ENCODE assay signal across 21 cellular contexts in the genomic region with DNA sequence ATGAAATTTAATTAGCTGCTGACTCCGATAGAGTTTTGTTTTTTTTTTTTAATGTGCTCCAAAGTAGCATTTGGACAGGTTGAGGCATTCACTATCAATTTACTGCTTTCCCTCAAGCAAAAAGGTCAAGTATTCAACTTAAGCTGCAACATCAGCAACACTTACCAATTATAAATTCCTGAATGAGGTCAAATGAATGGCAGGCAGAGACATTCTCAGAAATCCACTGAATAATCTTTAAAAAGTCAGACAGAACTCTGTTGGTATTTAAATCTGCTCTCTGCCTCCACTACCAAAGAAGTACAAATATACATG.
A peak's percentile ranks its signal among the peaks of the same experiment; 100 is the strongest.
DNase-seq lines count a peak whose midpoint lies in the region; ATAC-seq lines count a peak whose summit lies in the region.
"Had no signal": no experiment of that assay in that cellular context is flagged by ENCODE, and none has a peak within 500 bp of the region (broad histone marks: within the 10 kb centered on the region; RNA-seq: fewer than 3 reads in every experiment).

No MANE protein-coding gene starts in this region.

- peak overlapping the region; percentile 79 for H3K4me3 Mint-ChIP-seq in T-helper 2 cell treated with Interferon-gamma antibody and Interleukin-4, amounts not matched to agents 5 μg/mL and 100 μg/mL, for 36 hours
- H3K4me3 Mint-ChIP-seq in activated naive CD8-positive, alpha-beta T cell treated with anti-CD3 and anti-CD28 coated beads, Interleukin-2, amount 50 U/mL, for 24 hours, result peak overlapping the region; percentile 23
- peak overlapping the region; percentile 35 for H3K4me3 Mint-ChIP-seq in natural killer cell treated with Interleukin-12 subunit alpha and Interleukin-12 subunit beta and Interleukin-15 and Interleukin-18, amount 100 ng/mL, for 72 hours
- H3K4me3 Mint-ChIP-seq: type B pancreatic cell had no signal

- no peak for DNase-seq in T-helper 2 cell treated with Interferon-gamma antibody and Interleukin-4, amounts not matched to agents 5 μg/mL and 100 μg/mL, for 36 hours (ENCODE audit: low spot score)
- DNase-seq in T-helper 2 cell, result no peak
- DNase-seq in M059J (ENCODE audit: low read depth), result peak; percentile 23
- DNase-seq in activated naive CD8-positive, alpha-beta T cell treated with anti-CD3 and anti-CD28 coated beads, Interleukin-2, amount 50 U/mL, for 24 hours, result no peak
- no peak for DNase-seq in natural killer cell treated with Interleukin-12 subunit alpha and Interleukin-12 subunit beta and Interleukin-15 and Interleukin-18, amount 100 ng/mL, for 72 hours (ENCODE audit: low spot score)
- no peak for DNase-seq in GOT3 (lab: John Stamatoyannopoulos, UW)
- no peak for DNase-seq in Right ventricle myocardium inferior (ENCODE audit: missing footprints)
- DNase-seq: 8988T; activated CD4-positive, CD25-positive, alpha-beta regulatory T cell treated with anti-CD3 and anti-CD28 coated beads, Interleukin-2, amount 50 U/mL, for 72 hours; activated CD8-positive, alpha-beta memory T cell treated with anti-CD3 and anti-CD28 coated beads, Interleukin-2, amount 50 U/mL, for 48 hours; BE2C; dermis blood vessel endothelial cell; HCEC 1CT; Karpas-422; left ventricle myocardium superior; NCI-H1048; NCI-H2029 treated with DMSO at 0.1 percent for 48 hours; NCI-H446; NK-92 treated with Interleukin-12 subunit alpha and Interleukin-12 subunit beta, amount 100 ng/mL, for 24 hours had no signal

- peaks cover 3% of the 10 kb centered on the region for H3K36me3 Mint-ChIP-seq in T-helper 2 cell treated with Interferon-gamma antibody and Interleukin-4, amounts not matched to agents 5 μg/mL and 100 μg/mL, for 36 hours (ENCODE audit: low read depth)
- H3K36me3 Mint-ChIP-seq in activated naive CD8-positive, alpha-beta T cell treated with anti-CD3 and anti-CD28 coated beads, Interleukin-2, amount 50 U/mL, for 24 hours (ENCODE audit: low read depth), result peaks cover 2% of the 10 kb centered on the region
- H3K36me3 Mint-ChIP-seq in natural killer cell treated with Interleukin-12 subunit alpha and Interleukin-12 subunit beta and Interleukin-15 and Interleukin-18, amount 100 ng/mL, for 72 hours, result peaks cover 6% of the 10 kb centered on the region
- H3K36me3 Mint-ChIP-seq: type B pancreatic cell had no signal

- H3K27me3 Mint-ChIP-seq in T-helper 2 cell treated with Interferon-gamma antibody and Interleukin-4, amounts not matched to agents 5 μg/mL and 100 μg/mL, for 36 hours (ENCODE audit: low read depth), result peaks cover 33% of the 10 kb centered on the region
- H3K27me3 Mint-ChIP-seq in activated naive CD8-positive, alpha-beta T cell treated with anti-CD3 and anti-CD28 coated beads, Interleukin-2, amount 50 U/mL, for 24 hours, result no peaks in the 10 kb centered on the region
- no peaks in the 10 kb centered on the region for H3K27me3 Mint-ChIP-seq in natural killer cell treated with Interleukin-12 subunit alpha and Interleukin-12 subunit beta and Interleukin-15 and Interleukin-18, amount 100 ng/mL, for 72 hours
- H3K27me3 Mint-ChIP-seq: type B pancreatic cell had no signal

- no peaks in the 10 kb centered on the region for H3K9me3 Mint-ChIP-seq in T-helper 2 cell treated with Interferon-gamma antibody and Interleukin-4, amounts not matched to agents 5 μg/mL and 100 μg/mL, for 36 hours
- H3K9me3 Mint-ChIP-seq in activated naive CD8-positive, alpha-beta T cell treated with anti-CD3 and anti-CD28 coated beads, Interleukin-2, amount 50 U/mL, for 24 hours, result no peaks in the 10 kb centered on the region
- H3K9me3 Mint-ChIP-seq in natural killer cell treated with Interleukin-12 subunit alpha and Interleukin-12 subunit beta and Interleukin-15 and Interleukin-18, amount 100 ng/mL, for 72 hours, result no peaks in the 10 kb centered on the region

- no peak for ATAC-seq in activated naive CD8-positive, alpha-beta T cell treated with anti-CD3 and anti-CD28 coated beads, Interleukin-2, amount 50 U/mL, for 24 hours
- ATAC-seq in natural killer cell treated with Interleukin-12 subunit alpha and Interleukin-12 subunit beta and Interleukin-15 and Interleukin-18, amount 100 ng/mL, for 72 hours, result no peak
- ATAC-seq in HG03025 (IDR thresholded peaks at IDR 0.05; ENCODE audit: low FRiP score, unreplicated experiment), result no peak
- ATAC-seq in Right ventricle myocardium inferior, result no peak
- ATAC-seq: left ventricle myocardium superior had no signal

- H3K4me1 Mint-ChIP-seq in T-helper 2 cell treated with Interferon-gamma antibody and Interleukin-4, amounts not matched to agents 5 μg/mL and 100 μg/mL, for 36 hours (ENCODE audit: low read depth), result peaks cover 58% of the 10 kb centered on the region
- peaks cover 60% of the 10 kb centered on the region for H3K4me1 Mint-ChIP-seq in activated naive CD8-positive, alpha-beta T cell treated with anti-CD3 and anti-CD28 coated beads, Interleukin-2, amount 50 U/mL, for 24 hours
- peaks cover 62 to 75% of the 10 kb centered on the region in 2 donors for H3K4me1 Mint-ChIP-seq in natural killer cell treated with Interleukin-12 subunit alpha and Interleukin-12 subunit beta and Interleukin-15 and Interleukin-18, amount 100 ng/mL, for 72 hours (ENCODE audit: low read depth in 2 of 2)

- intact Hi-C loops in Right ventricle myocardium inferior (cut with DNase I), result no loop called here

- H3K27ac Mint-ChIP-seq in T-helper 2 cell treated with Interferon-gamma antibody and Interleukin-4, amounts not matched to agents 5 μg/mL and 100 μg/mL, for 36 hours, result peak overlapping the region; percentile 93
- peak overlapping the region; percentile 90 for H3K27ac Mint-ChIP-seq in activated naive CD8-positive, alpha-beta T cell treated with anti-CD3 and anti-CD28 coated beads, Interleukin-2, amount 50 U/mL, for 24 hours
- peak overlapping the region; percentile 85 to 98 for H3K27ac Mint-ChIP-seq in natural killer cell treated with Interleukin-12 subunit alpha and Interleukin-12 subunit beta and Interleukin-15 and Interleukin-18, amount 100 ng/mL, for 72 hours
- H3K27ac Mint-ChIP-seq: type B pancreatic cell had no signal

Comparison
In these comparisons a context has a peak if more than half of its experiments do, and no peak if none do; other contexts are left out.
1. H3K4me3 Mint-ChIP-seq: peak in every context shown above with its lines; median percentile 79 in T-helper 2 cell treated with Interferon-gamma antibody and Interleukin-4, amounts not matched to agents 5 μg/mL and 100 μg/mL, for 36 hours; 35 in natural killer cell treated with Interleukin-12 subunit alpha and Interleukin-12 subunit beta and Interleukin-15 and Interleukin-18, amount 100 ng/mL, for 72 hours; 23 in activated naive CD8-positive, alpha-beta T cell treated with anti-CD3 and anti-CD28 coated beads, Interleukin-2, amount 50 U/mL, for 24 hours.